11 cellular contexts compared by ENCODE assay signal in genomic region chr9:70435948-70436347, GRCh38. TPM values are rescaled to one million over a fixed set of nuclear protein-coding genes. Genes with fewer than 3 reads are reported as not detected.
DNase-seq lines count a peak whose midpoint lies in the region; ATAC-seq and TF ChIP-seq lines count a peak whose summit lies in the region.
"Had no signal": no experiment of that assay in that cellular context is flagged by ENCODE, and none has a peak within 500 bp of the region (broad histone marks: within the 10 kb centered on the region; RNA-seq: fewer than 3 reads in every experiment).

No MANE protein-coding gene starts in this region.

- H3K9me2 ChIP-seq in Karpas-422 (replicated peaks; ENCODE audit: insufficient read depth, low read length), result no peaks in the 10 kb centered on the region

- H3K9me3 ChIP-seq in heart left ventricle (peaks cover 0 to 5% (median 0%) of the 10 kb centered on the region in 12 donors), stomach (no peaks in the 10 kb centered on the region), Karpas-422 (ENCODE audit: low read length) (no peaks in the 10 kb centered on the region)
- H3K9me3 ChIP-seq: SJSA1 had no signal

- H3K27me3 ChIP-seq in heart left ventricle, result no peaks in the 10 kb centered on the region
- H3K27me3 ChIP-seq in stomach, result no peaks in the 10 kb centered on the region
- no peaks in the 10 kb centered on the region for H3K27me3 ChIP-seq in Karpas-422 (ENCODE audit: low read length)
- H3K27me3 ChIP-seq: SJSA1 had no signal

- peaks cover 0 to 44% (median 25%) of the 10 kb centered on the region in 12 donors for H3K4me1 ChIP-seq in heart left ventricle
- peaks cover 19 to 56% (median 36%) of the 10 kb centered on the region in 4 donors for H3K4me1 ChIP-seq in stomach
- no peaks in the 10 kb centered on the region for H3K4me1 ChIP-seq in Karpas-422 (ENCODE audit: low read length)

- no peaks in the 10 kb centered on the region for H3K79me2 ChIP-seq in Karpas-422 (ENCODE audit: low read length)

- intact Hi-C loops in heart left ventricle (cut with DNase I) (loop anchor here in 2 of 10 donors (5.0 kb wide), 2 partner anchors 36 to 46 kb away; no protein-coding TSS in a partner anchor), Right ventricle myocardium inferior (cut with DNase I) (no loop called here), stomach (cut with DNase I; ENCODE audit: low total_unique reads) (no loop called here)

- no peak overlapping the region for H3K4me2 ChIP-seq in Karpas-422 (ENCODE audit: low read depth, low read length, poor library complexity, severe bottlenecking)

- no peak for TF ChIP-seq CTCF in heart left ventricle (IDR thresholded peaks at IDR 0.05)
- TF ChIP-seq CTCF in stomach (IDR thresholded peaks at IDR 0.05), result no peak

- H3K9ac ChIP-seq in Karpas-422 (ENCODE audit: low read length), result no peak overlapping the region

- DNase-seq in heart left ventricle (peak in 1 of 5 donors; percentile 50), Right ventricle myocardium inferior (ENCODE audit: missing footprints) (no peak), amniotic epithelial cell (ENCODE audit: low read depth) (peak; percentile 54), fibroblast of the conjunctiva (ENCODE audit: low read depth) (peak; percentile 53), stomach (no peak), T-helper 9 cell (no peak), Karpas-422 (no peak)
- DNase-seq: activated CD4-positive, alpha-beta T cell treated with anti-CD3 and anti-CD28 coated beads for 1 hour; NCI-H526 had no signal

- ATAC-seq in heart left ventricle (peak in 1 of 4 donors; percentile 27), Right ventricle myocardium inferior (no peak), HG03108 (IDR thresholded peaks at IDR 0.05; ENCODE audit: unreplicated experiment) (no peak)

- no peak for TF ChIP-seq POLR2A in heart left ventricle (IDR thresholded peaks at IDR 0.05)
- TF ChIP-seq POLR2A in stomach (IDR thresholded peaks at IDR 0.05), result no peak

- H3K4me3 ChIP-seq in heart left ventricle, result no peak overlapping the region
- H3K4me3 ChIP-seq in stomach, result no peak overlapping the region
- H3K4me3 ChIP-seq in Karpas-422 (ENCODE audit: low read length), result no peak overlapping the region
- H3K4me3 ChIP-seq: SJSA1 had no signal

- H3K36me3 ChIP-seq in heart left ventricle, result no peaks in the 10 kb centered on the region
- H3K36me3 ChIP-seq in stomach, result no peaks in the 10 kb centered on the region
- no peaks in the 10 kb centered on the region for H3K36me3 ChIP-seq in Karpas-422 (ENCODE audit: insufficient read depth, low read length)
- H3K36me3 ChIP-seq: SJSA1 had no signal

- 48 to 56% (median 52%) methylated on average over 1 of the region's 1 CpG for WGBS in heart left ventricle, 4 donors
- 67 to 85% (median 76%) methylated on average over 1 of the region's 1 CpG for WGBS in stomach, 5 donors

- H2AFZ ChIP-seq in Karpas-422 (ENCODE audit: low read length), result no peak overlapping the region

- H3K27ac ChIP-seq in heart left ventricle, result peak overlapping the region in 10 of 12 donors; percentile 38 to 78 (median 51)
- H3K27ac ChIP-seq in stomach, result peak overlapping the region in 4 of 5 donors; percentile 10 to 48 (median 30)
- no peak overlapping the region for H3K27ac ChIP-seq in Karpas-422 (ENCODE audit: low read length)
- H3K27ac ChIP-seq: SJSA1 had no signal

- no peak for TF ChIP-seq EP300 in stomach (IDR thresholded peaks at IDR 0.05)

- no peaks in the 10 kb centered on the region for H4K20me1 ChIP-seq in Karpas-422 (ENCODE audit: insufficient read depth, low read depth, low read length)

RNA-seq across cellular contexts. Expression of gene KLF9, which starts 21.5 kb away (rescaled TPM):
- total RNA-seq in heart left ventricle (10 to 100 TPM; 28.7 to 74.8 (median 46.0) TPM), Right ventricle myocardium inferior (52.6 TPM), stomach (100 to 1,000 TPM in 2 of 5 donors, 10 to 100 TPM in 3; 37.3 to 174 (median 95.3) TPM)
- polyA plus RNA-seq in heart left ventricle (10 to 100 TPM; 25.8 to 53.6 TPM), stomach (10 to 100 TPM; 27.9 to 35.9 (median 28.4) TPM)
- 0.04 TPM in 1 of 2 replicates, not detected in the other for total RNA-seq in Karpas-422 (2014; rRNA removed; shearing (Covaris generic); ENCODE audit: low replicate concordance)

Comparison
In these comparisons a context has a peak if more than half of its experiments do, and no peak if none do; other contexts are left out.
1. DNase-seq: peak in amniotic epithelial cell (single experiment) and fibroblast of the conjunctiva (single experiment); none in Right ventricle myocardium inferior (single experiment), stomach (single experiment), T-helper 9 cell (single experiment) and Karpas-422 (single experiment).
2. RNA of gene KLF9, which starts 21.5 kb away (total RNA-seq): 37.3 to 174 TPM in stomach, 52.6 TPM in Right ventricle myocardium inferior (single experiment) and 28.7 to 74.8 TPM in heart left ventricle; 0.04 TPM in Karpas-422; every median in the first group is over 10 times any median in the second.